Comparison of ENCODE assay signal across 35 cellular contexts in the genomic region with DNA sequence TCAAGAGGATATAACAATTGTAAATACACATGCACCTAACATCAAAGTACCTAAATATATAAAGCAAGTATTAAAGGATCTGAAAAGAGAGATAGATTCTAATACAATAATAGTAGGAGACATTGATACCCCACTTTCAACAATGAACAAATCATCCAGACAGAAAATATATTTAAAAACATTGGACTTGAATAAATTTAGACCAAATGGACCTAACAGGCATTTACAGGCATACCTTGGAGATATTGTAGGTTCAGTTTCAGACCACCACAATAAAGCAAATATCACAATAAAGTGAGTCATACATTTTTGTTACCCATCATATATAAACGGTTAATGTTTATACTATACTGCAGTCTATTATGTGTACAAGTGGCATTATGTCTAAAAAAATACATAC.
"Had no signal": no experiment of that assay in that cellular context is flagged by ENCODE, and none has a peak within 500 bp of the region (broad histone marks: within the 10 kb centered on the region; RNA-seq: fewer than 3 reads in every experiment).

No MANE protein-coding gene starts in this region.

- H3K27me3 ChIP-seq: MG63 had no signal

- DNase-seq: Karpas-422, Kasumi-1, MG63, MM.1S, MV-4-11, NCI-H1048, NCI-H1092, NCI-H1092 treated with DMSO at 0.1 percent for 48 hours, NCI-H1105, NCI-H1105 treated with DMSO at 0.1 percent for 48 hours, NCI-H1417, NCI-H1417 treated with DMSO at 0.1 percent for 48 hours, NCI-H1436, NCI-H1436 treated with DMSO at 0.1 percent for 48 hours, NCI-H146, NCI-H1694, NCI-H1694 treated with DMSO at 0.1 percent for 48 hours, NCI-H187, NCI-H187 treated with DMSO at 0.1 percent for 48 hours, NCI-H1930, NCI-H2029, NCI-H2029 treated with DMSO at 0.1 percent for 48 hours, NCI-H2081, NCI-H2081 treated with DMSO at 0.1 percent for 48 hours, NCI-H2107, NCI-H2171, NCI-H2171 treated with DMSO at 0.1 percent for 48 hours, NCI-H2227 treated with DMSO at 0.1 percent for 48 hours, NCI-H226, NCI-H345, NCI-H446 treated with DMSO at 0.1 percent for 48 hours, NCI-H510A, NCI-H510A treated with DMSO at 0.1 percent for 48 hours, NCI-H524, NCI-H524 treated with DMSO at 0.1 percent for 48 hours had no signal

- H3K4me3 ChIP-seq: MG63 had no signal
